Comparison of ENCODE assay signal across 1 cellular context in genomic region chr7:100626055-100626454, GRCh38.
TF ChIP-seq lines count a peak whose summit lies in the region.

No MANE protein-coding gene starts in this region.

TF ChIP-seq in K562, 482 proteins besides CTCF, POLR2A, EP300 and RAD21 (continues in another document):
- no peak for TF ChIP-seq AFF4 (CRISPR knock-in tag; IDR thresholded peaks at IDR 0.05)
- TF ChIP-seq ZBTB17 (CRISPR knock-in tag; IDR thresholded peaks at IDR 0.05) = no peak
- TF ChIP-seq GTF2F1 (IDR thresholded peaks at IDR 0.05; ENCODE audit: low read depth, low read length) = no peak
- peak; percentile 99 for TF ChIP-seq SMARCA5 (IDR thresholded peaks at IDR 0.05)
- TF ChIP-seq NFIC (IDR thresholded peaks at IDR 0.05) = 0 out of 2 replicates have a peak, but pooled peaks have one; percentile 6
- TF ChIP-seq HDAC2 (IDR thresholded peaks at IDR 0.05) = peak; percentile 79
- peak; percentile 95 for TF ChIP-seq ZNF436 (CRISPR knock-in tag; IDR thresholded peaks at IDR 0.05)
- TF ChIP-seq NR2C1 (IDR thresholded peaks at IDR 0.05) = no peak
- no peak for TF ChIP-seq NR2C1 (tag; IDR thresholded peaks at IDR 0.05)
- no peak for TF ChIP-seq GTF2B (IDR thresholded peaks at IDR 0.05; ENCODE audit: extremely low read depth, insufficient read length)
- TF ChIP-seq ZC3H8 (IDR thresholded peaks at IDR 0.05) = peak; percentile 22; the same call in 1 of the 2 replicates
- no peak for TF ChIP-seq STAG1 (CRISPR knock-in tag; IDR thresholded peaks at IDR 0.05; ENCODE audit: borderline replicate concordance)
- 0 out of 4 replicates have a peak, but pooled peaks of 1 of the 2 experiments have one; percentile 12 for TF ChIP-seq FOXK2 (conservative IDR thresholded peaks at IDR 0.05 in 1 of 2, IDR thresholded peaks at IDR 0.05 in 1 of 2; ENCODE audit: low read depth in 2 of 2)
- no peak for TF ChIP-seq PHB (CRISPR knock-in tag; IDR thresholded peaks at IDR 0.05)
- TF ChIP-seq MTA1 (IDR thresholded peaks at IDR 0.05; ENCODE audit: borderline replicate concordance) = 0 out of 2 replicates have a peak, but pooled peaks have one; percentile 44
- TF ChIP-seq MXD1 (CRISPR knock-in tag; IDR thresholded peaks at IDR 0.05; ENCODE audit: borderline replicate concordance, poor library complexity, severe bottlenecking) = no peak
- TF ChIP-seq SIN3A (IDR thresholded peaks at IDR 0.05; ENCODE audit: borderline replicate concordance in 2 of 2, control insufficient read depth in 1 of 2, low read depth in 2 of 2, low read length in 2 of 2) = peak in 1 of 2 experiments; percentile 63; a peak in 1 of 4 replicates
- no peak for TF ChIP-seq SMARCE1 (IDR thresholded peaks at IDR 0.05)
- TF ChIP-seq RBM25 (IDR thresholded peaks at IDR 0.05; ENCODE audit: low read depth, low read length, severe bottlenecking) = peak; percentile 100
- no peak for TF ChIP-seq STAT6 (CRISPR knock-in tag; IDR thresholded peaks at IDR 0.05)
- TF ChIP-seq SMARCA4 (IDR thresholded peaks at IDR 0.05) = no peak
- peak; percentile 37 for TF ChIP-seq ARHGAP35 (IDR thresholded peaks at IDR 0.05; ENCODE audit: partially characterized antibody)
- no peak for TF ChIP-seq MITF (IDR thresholded peaks at IDR 0.05)
- no peak for TF ChIP-seq MBD2 (IDR thresholded peaks at IDR 0.05; ENCODE audit: borderline replicate concordance, low read depth)
- TF ChIP-seq RREB1 (CRISPR knock-in tag; IDR thresholded peaks at IDR 0.05) = no peak
- no peak for TF ChIP-seq CREB1 (IDR thresholded peaks at IDR 0.05)
- TF ChIP-seq CREB1 (CRISPR knock-in tag; IDR thresholded peaks at IDR 0.05) = peak; percentile 9; the same call in 1 of the 2 replicates
- TF ChIP-seq CTBP1 (IDR thresholded peaks at IDR 0.05; ENCODE audit: borderline replicate concordance) = no peak
- no peak for TF ChIP-seq PATZ1 (CRISPR knock-in tag; IDR thresholded peaks at IDR 0.05; ENCODE audit: borderline replicate concordance)
- no peak for TF ChIP-seq ZNF263 (CRISPR knock-in tag; IDR thresholded peaks at IDR 0.05; ENCODE audit: borderline replicate concordance)
- no peak for TF ChIP-seq ZFX (CRISPR knock-in tag; IDR thresholded peaks at IDR 0.05)
- TF ChIP-seq SAFB (IDR thresholded peaks at IDR 0.05; ENCODE audit: borderline replicate concordance, low read depth, low read length) = no peak
- TF ChIP-seq ZNF280B (CRISPR knock-in tag; IDR thresholded peaks at IDR 0.05) = no peak
- peak; percentile 92 for TF ChIP-seq PTBP1 (IDR thresholded peaks at IDR 0.05; ENCODE audit: low read depth, low read length)
- no peak for TF ChIP-seq NFXL1 (CRISPR knock-in tag; IDR thresholded peaks at IDR 0.05)
- TF ChIP-seq ZNF511 (CRISPR knock-in tag; IDR thresholded peaks at IDR 0.05) = no peak
- peak; percentile 31 for TF ChIP-seq LEF1 (IDR thresholded peaks at IDR 0.05)
- no peak for TF ChIP-seq ZC3H4 (CRISPR knock-in tag; IDR thresholded peaks at IDR 0.05; ENCODE audit: borderline replicate concordance)
- TF ChIP-seq NKRF (IDR thresholded peaks at IDR 0.05; ENCODE audit: borderline replicate concordance) = 0 out of 2 replicates have a peak, but pooled peaks have one; percentile 19
- TF ChIP-seq ZNF77 (CRISPR knock-in tag; IDR thresholded peaks at IDR 0.05) = no peak
